ENCODE assay signal across 37 cellular contexts in the genomic region with DNA sequence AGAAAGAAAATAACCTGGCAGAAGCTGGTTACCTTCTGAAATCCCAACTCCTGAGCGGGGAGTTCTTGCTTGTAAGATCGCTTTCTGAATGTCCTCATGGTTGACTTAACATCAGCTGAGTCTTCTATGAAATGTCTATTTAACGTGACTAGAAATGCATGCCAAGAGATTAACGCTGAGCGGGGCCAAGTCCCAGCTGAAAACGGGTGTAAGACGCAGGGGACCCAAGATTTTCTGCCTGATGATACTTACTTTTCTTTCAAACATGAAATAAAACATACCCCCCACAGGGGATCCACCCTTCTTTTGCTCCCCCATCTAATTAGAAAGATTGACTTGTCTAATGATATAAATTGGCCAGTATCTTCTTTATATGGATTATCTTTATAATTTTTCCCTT. TPM values are rescaled to one million over a fixed set of nuclear protein-coding genes. Genes with fewer than 3 reads are reported as not detected.
"Had no signal": no experiment of that assay in that cellular context is flagged by ENCODE, and none has a peak within 500 bp of the region (broad histone marks: within the 10 kb centered on the region; RNA-seq: fewer than 3 reads in every experiment).

No MANE protein-coding gene starts in this region.

- H3K27ac ChIP-seq: brain microvascular endothelial cell, Peyer's patch, RWPE1, VCaP had no signal

- H3K4me1 Mint-ChIP-seq: activated naive CD4-positive, alpha-beta T cell treated with anti-CD3 and anti-CD28 coated beads, Interleukin-2, amount 10 ng/mL, durations not matched to agents 7 days and 5 days had no signal

- H3K36me3 ChIP-seq: brain microvascular endothelial cell, Peyer's patch had no signal

- H3K4me1 ChIP-seq: Peyer's patch had no signal

- H3K9me3 Mint-ChIP-seq: activated CD4-positive, alpha-beta memory T cell treated with anti-CD3 and anti-CD28 coated beads, Interleukin-2, amount 10 ng/mL, durations not matched to agents 7 days and 5 days; activated naive CD4-positive, alpha-beta T cell treated with anti-CD3 and anti-CD28 coated beads, Interleukin-2, amount 10 ng/mL, durations not matched to agents 7 days and 5 days; activated naive CD8-positive, alpha-beta T cell treated with anti-CD3 and anti-CD28 coated beads, Interleukin-2, amount 50 U/mL, for 24 hours; T-cell had no signal

- H3K36me3 Mint-ChIP-seq: activated CD8-positive, alpha-beta memory T cell treated with anti-CD3 and anti-CD28 coated beads, Interleukin-2, amount 10 ng/mL, durations not matched to agents 7 days and 5 days; activated naive CD4-positive, alpha-beta T cell treated with anti-CD3 and anti-CD28 coated beads, Interleukin-2, amount 10 ng/mL, durations not matched to agents 7 days and 5 days; activated naive CD8-positive, alpha-beta T cell; T-cell had no signal

- H3K4me3 Mint-ChIP-seq: activated CD4-positive, alpha-beta memory T cell treated with anti-CD3 and anti-CD28 coated beads, Interleukin-2, amount 10 ng/mL, durations not matched to agents 7 days and 5 days; activated CD8-positive, alpha-beta memory T cell treated with anti-CD3 and anti-CD28 coated beads, Interleukin-2, amount 10 ng/mL, durations not matched to agents 7 days and 5 days; activated naive CD4-positive, alpha-beta T cell treated with anti-CD3 and anti-CD28 coated beads, Interleukin-2, amount 10 ng/mL, durations not matched to agents 7 days and 5 days; activated naive CD8-positive, alpha-beta T cell; activated naive CD8-positive, alpha-beta T cell treated with anti-CD3 and anti-CD28 coated beads, Interleukin-2, amount 50 U/mL, for 24 hours; T-cell had no signal

- DNase-seq: activated CD4-positive, alpha-beta memory T cell treated with anti-CD3 and anti-CD28 coated beads, Interleukin-2, amount 10 ng/mL, durations not matched to agents 7 days and 5 days; activated CD4-positive, alpha-beta T cell treated with anti-CD3 and anti-CD28 coated beads for 1 hour; activated CD4-positive, alpha-beta T cell treated with anti-CD3 and anti-CD28 coated beads for 48 hours; activated CD4-positive, CD25-positive, alpha-beta regulatory T cell; activated CD8-positive, alpha-beta memory T cell treated with anti-CD3 and anti-CD28 coated beads for 24 hours; activated CD8-positive, alpha-beta memory T cell treated with anti-CD3 and anti-CD28 coated beads, Interleukin-2, amount 10 ng/mL, durations not matched to agents 7 days and 5 days; activated CD8-positive, alpha-beta memory T cell treated with anti-CD3 and anti-CD28 coated beads, Interleukin-2, amount 50 U/mL, for 48 hours; activated effector memory CD4-positive, alpha-beta T cell treated with Interleukin-2 at 50 U/mL for 16 hours; activated naive CD4-positive, alpha-beta T cell treated with anti-CD3 and anti-CD28 coated beads, Interleukin-2, amount 10 ng/mL, durations not matched to agents 7 days and 5 days; activated naive CD8-positive, alpha-beta T cell treated with anti-CD3 and anti-CD28 coated beads, Interleukin-2, amount 50 U/mL, for 24 hours; activated T-cell treated with anti-CD3 and anti-CD28 coated beads, Interleukin-2, amount 50 U/mL, for 48 hours; aorta; brain microvascular endothelial cell; central memory CD4-positive, alpha-beta T cell; Kasumi-1; MM.1S; MV-4-11; NCI-H1092; NCI-H1436 treated with DMSO at 0.1 percent for 48 hours; NCI-H1694 treated with DMSO at 0.1 percent for 48 hours; NCI-H2029; NCI-H345; NCI-H524 treated with DMSO at 0.1 percent for 48 hours; PC-3; Peyer's patch; SIG-M5; T-cell; T-helper 2 cell; T-helper 9 cell had no signal

- H3K4me3 ChIP-seq: Peyer's patch had no signal

- ATAC-seq: activated CD8-positive, alpha-beta memory T cell treated with anti-CD3 and anti-CD28 coated beads, Interleukin-2, amount 10 ng/mL, durations not matched to agents 7 days and 5 days; activated naive CD8-positive, alpha-beta T cell treated with anti-CD3 and anti-CD28 coated beads, Interleukin-2, amount 50 U/mL, for 24 hours; PC-3; Right ventricle myocardium inferior; SK-N-SH treated with all-trans-retinoic acid at 6 μM for 48 hours; T-cell had no signal

- H3K9me3 ChIP-seq: Peyer's patch had no signal

- H3K27ac Mint-ChIP-seq: activated CD4-positive, alpha-beta memory T cell treated with anti-CD3 and anti-CD28 coated beads, Interleukin-2, amount 10 ng/mL, durations not matched to agents 7 days and 5 days; activated CD8-positive, alpha-beta memory T cell treated with anti-CD3 and anti-CD28 coated beads, Interleukin-2, amount 10 ng/mL, durations not matched to agents 7 days and 5 days; activated naive CD4-positive, alpha-beta T cell treated with anti-CD3 and anti-CD28 coated beads, Interleukin-2, amount 10 ng/mL, durations not matched to agents 7 days and 5 days; activated naive CD8-positive, alpha-beta T cell; activated naive CD8-positive, alpha-beta T cell treated with anti-CD3 and anti-CD28 coated beads, Interleukin-2, amount 50 U/mL, for 24 hours; T-cell had no signal

- H3K27me3 ChIP-seq: brain microvascular endothelial cell, Peyer's patch had no signal

RNA-seq across cellular contexts. Expression of gene OR9A2, which starts 14.9 kb away (rescaled TPM):
- total RNA-seq: activated CD4-positive, alpha-beta memory T cell treated with anti-CD3 and anti-CD28 coated beads, Interleukin-2, amount 10 ng/mL, durations not matched to agents 7 days and 5 days; activated CD8-positive, alpha-beta memory T cell treated with anti-CD3 and anti-CD28 coated beads, Interleukin-2, amount 10 ng/mL, durations not matched to agents 7 days and 5 days; NCI-H460; PC-3; Peyer's patch; Right ventricle myocardium inferior; SK-MEL-5; T-cell had no signal
- polyA plus RNA-seq: aorta had no signal

RNA-seq across cellular contexts. Expression of gene OR6V1, which starts 40.1 kb away (rescaled TPM):
- total RNA-seq: activated CD4-positive, alpha-beta memory T cell treated with anti-CD3 and anti-CD28 coated beads, Interleukin-2, amount 10 ng/mL, durations not matched to agents 7 days and 5 days; activated CD8-positive, alpha-beta memory T cell treated with anti-CD3 and anti-CD28 coated beads, Interleukin-2, amount 10 ng/mL, durations not matched to agents 7 days and 5 days; aorta; cerebellum; NCI-H460; PC-3; Peyer's patch; Right ventricle myocardium inferior; SK-MEL-5; T-cell had no signal
- polyA plus RNA-seq: aorta had no signal

RNA-seq across cellular contexts. Expression of gene KEL, which starts 49.8 kb away (rescaled TPM):
- total RNA-seq: Peyer's patch, SK-MEL-5 had no signal
